ENCODE assay signal across 7 cellular contexts in genomic region chr14:31013841-31014240, GRCh38.
"Had no signal": no experiment of that assay in that cellular context is flagged by ENCODE, and none has a peak within 500 bp of the region (broad histone marks: within the 10 kb centered on the region; RNA-seq: fewer than 3 reads in every experiment).

No MANE protein-coding gene starts in this region.

- H3K4me3 Mint-ChIP-seq: IgD-negative memory B cell had no signal

- FAIRE-seq: HTR-8/SVneo, K562 had no signal

- H3K27ac Mint-ChIP-seq: IgD-negative memory B cell had no signal

- H3K9me3 Mint-ChIP-seq: IgD-negative memory B cell had no signal

- DNase-seq: IMR-90, KBM-7, KG1 had no signal

- H3K4me3 ChIP-seq: K562 had no signal

- H3K36me3 Mint-ChIP-seq: IgD-negative memory B cell had no signal

- H3K27me3 Mint-ChIP-seq: IgD-negative memory B cell had no signal

- H3K27ac ChIP-seq: HL-60 had no signal

- ATAC-seq: K562 had no signal
